In genomic region chr4:973431-974397, GRCh38 we compare ENCODE assay signal across 8 cellular contexts. TPM values are rescaled to one million over a fixed set of nuclear protein-coding genes. Genes with fewer than 3 reads are reported as not detected.
A peak's percentile ranks its signal among the peaks of the same experiment; 100 is the strongest.
DNase-seq lines count a peak whose midpoint lies in the region; ATAC-seq and TF ChIP-seq lines count a peak whose summit lies in the region.

DGKQ (minus strand) TSS chr4:973569; CDS start chr4:973482, 87 bp downstream.

- WGBS in SK-N-SH (ENCODE audit: low lambda C conversion rate), result 74% methylated on average over 6 of the region's 123 CpGs

- CTCF ChIA-PET in SK-N-SH (lab: Yijun Ruan, JAX), result no interaction called here

- H3K79me2 ChIP-seq in SK-N-SH (ENCODE audit: insufficient read depth), result peaks cover 18% of the 10 kb centered on the region; the same call in 1 of the 2 replicates

- peaks cover 0 to 19% (median 5%) of the 10 kb centered on the region in 11 experiments; a peak in 7 of 22 replicates for H3K36me3 ChIP-seq in BLaER1 treated with 17β-estradiol and CSF1 and Interleukin-3, amounts not matched to agents 10 nM and 100 nM
- no peaks in the 10 kb centered on the region for H3K36me3 ChIP-seq in SK-N-SH (replicated peaks in 1 of 2; ENCODE audit: control insufficient read depth in 1 of 2, insufficient read depth in 2 of 2, low read length in 1 of 2)

- peaks cover 28 to 54% (median 38%) of the 10 kb centered on the region in 10 experiments for H3K4me1 ChIP-seq in BLaER1 treated with 17β-estradiol and CSF1 and Interleukin-3, amounts not matched to agents 10 nM and 100 nM
- peaks cover 7 to 18% of the 10 kb centered on the region in 2 experiments; a peak in 1 of 4 replicates for H3K4me1 ChIP-seq in SK-N-SH (ENCODE audit: control insufficient read depth in 1 of 2, insufficient read depth in 2 of 2, low read depth in 1 of 2, low read length in 1 of 2)

- H3K27ac ChIP-seq in BLaER1 treated with 17β-estradiol and CSF1 and Interleukin-3, amounts not matched to agents 10 nM and 100 nM, result peak within 1 kb of the TSS; percentile 54 to 83 (median 76)
- H3K27ac ChIP-seq in SK-N-SH (ENCODE audit: low read depth in 2 of 2, low read length in 1 of 2), result no peak within 1 kb of the TSS; a peak in 1 of 4 replicates
- peak within 1 kb of the TSS; percentile 49 for H3K27ac ChIP-seq in substantia nigra (ENCODE audit: low read depth, low read length, poor library complexity, severe bottlenecking)

- TF ChIP-seq CTCF in SK-N-SH (IDR thresholded peaks at IDR 0.05), result no peak

- POLR2A ChIA-PET in SK-N-SH (lab: Yijun Ruan, JAX), result no interaction called here

- H3K9me2 ChIP-seq in SK-N-SH, result no peaks in the 10 kb centered on the region

- peak within 1 kb of the TSS; percentile 65; the same call in 1 of the 2 replicates for H2AFZ ChIP-seq in SK-N-SH (ENCODE audit: low read depth)

- peak; percentile 19 for DNase-seq in HS-5 (ENCODE audit: low read depth)
- peak; percentile 100 for DNase-seq in SK-N-SH
- DNase-seq in activated naive CD4-positive, alpha-beta T cell treated with Interleukin-2 at 50 U/mL for 16 hours, result peak; percentile 87
- DNase-seq in globus pallidus (ENCODE audit: low spot score), result peak; percentile 87
- peak; percentile 87 for DNase-seq in occipital lobe (lab: John Stamatoyannopoulos, UW)
- DNase-seq in substantia nigra (lab: John Stamatoyannopoulos, UW), result peak; percentile 36 to 95 (median 83)

- H4K20me1 ChIP-seq in BLaER1 treated with 17β-estradiol and CSF1 and Interleukin-3, amounts not matched to agents 10 nM and 100 nM, result peaks cover 25 to 43% (median 40%) of the 10 kb centered on the region in 11 experiments
- H4K20me1 ChIP-seq in SK-N-SH (ENCODE audit: insufficient read depth), result peaks cover 18% of the 10 kb centered on the region

- H3K4me3 ChIP-seq in BLaER1 treated with 17β-estradiol and CSF1 and Interleukin-3, amounts not matched to agents 10 nM and 100 nM, result peak within 1 kb of the TSS; percentile 79 to 99 (median 94)
- peak within 1 kb of the TSS; percentile 80 to 85 for H3K4me3 ChIP-seq in SK-N-SH (ENCODE audit: low read depth in 2 of 2, low read length in 1 of 2)

- H3F3A ChIP-seq in SK-N-SH (replicated peaks; ENCODE audit: insufficient read depth), result no peaks in the 10 kb centered on the region

- peak within 1 kb of the TSS; percentile 92 to 100 (median 100) for H3K4me2 ChIP-seq in BLaER1 treated with 17β-estradiol and CSF1 and Interleukin-3, amounts not matched to agents 10 nM and 100 nM
- H3K4me2 ChIP-seq in SK-N-SH, result peak within 1 kb of the TSS; percentile 99

- peak within 1 kb of the TSS; percentile 80 to 93 (median 88) for H3K9ac ChIP-seq in BLaER1 treated with 17β-estradiol and CSF1 and Interleukin-3, amounts not matched to agents 10 nM and 100 nM
- H3K9ac ChIP-seq in SK-N-SH, result peak within 1 kb of the TSS; percentile 61; the same call in 1 of the 2 replicates

- peaks cover 6 to 17% (median 15%) of the 10 kb centered on the region in 11 experiments; a peak in 20 of 22 replicates for H3K9me3 ChIP-seq in BLaER1 treated with 17β-estradiol and CSF1 and Interleukin-3, amounts not matched to agents 10 nM and 100 nM (replicated peaks in 1 of 11)
- no peaks in the 10 kb centered on the region for H3K9me3 ChIP-seq in SK-N-SH

- no peaks in the 10 kb centered on the region for H3K27me3 ChIP-seq in BLaER1 treated with 17β-estradiol and CSF1 and Interleukin-3, amounts not matched to agents 10 nM and 100 nM
- H3K27me3 ChIP-seq in SK-N-SH (ENCODE audit: insufficient read depth), result no peaks in the 10 kb centered on the region

- TF ChIP-seq RAD21 in SK-N-SH (IDR thresholded peaks at IDR 0.05; ENCODE audit: low read length), result no peak

- no peak for TF ChIP-seq EP300 in SK-N-SH (IDR thresholded peaks at IDR 0.05; ENCODE audit: borderline replicate concordance in 1 of 2, low read depth in 1 of 2, low read length in 1 of 2)

- ATAC-seq in GM19452 (IDR thresholded peaks at IDR 0.05; ENCODE audit: unreplicated experiment), result peak; percentile 70

TF ChIP-seq in SK-N-SH, 30 proteins besides CTCF, POLR2A, EP300 and RAD21:
- peak; percentile 72 for TF ChIP-seq MXI1 (IDR thresholded peaks at IDR 0.05; ENCODE audit: low read depth, low read length)
- no peak for TF ChIP-seq FOXJ3 (CRISPR knock-in tag; IDR thresholded peaks at IDR 0.05)
- TF ChIP-seq CHD2 (IDR thresholded peaks at IDR 0.05; ENCODE audit: low read length, partially characterized antibody), result no peak
- no peak for TF ChIP-seq JUND (IDR thresholded peaks at IDR 0.05)
- TF ChIP-seq ELF1 (IDR thresholded peaks at IDR 0.05), result no peak
- TF ChIP-seq MAX (IDR thresholded peaks at IDR 0.05; ENCODE audit: low read depth), result peak; percentile 49; the same call in 1 of the 2 replicates
- TF ChIP-seq SIN3A (IDR thresholded peaks at IDR 0.05; ENCODE audit: borderline replicate concordance, low read depth, low read length), result no peak
- TF ChIP-seq YY1 (IDR thresholded peaks at IDR 0.05; ENCODE audit: low read depth), result no peak
- no peak for TF ChIP-seq MEF2A (IDR thresholded peaks at IDR 0.05; ENCODE audit: borderline replicate concordance, low read depth)
- no peak for TF ChIP-seq TAF1 (IDR thresholded peaks at IDR 0.05; ENCODE audit: borderline replicate concordance, low read depth, low read length)
- TF ChIP-seq POLR2AphosphoS5 (IDR thresholded peaks at IDR 0.05; ENCODE audit: low read depth, low read length), result peak; percentile 62
- TF ChIP-seq NRF1 (IDR thresholded peaks at IDR 0.05; ENCODE audit: low read depth, low read length), result peak; percentile 76
- no peak for TF ChIP-seq NFIC (IDR thresholded peaks at IDR 0.05; ENCODE audit: borderline replicate concordance)
- TF ChIP-seq RFX5 (IDR thresholded peaks at IDR 0.05; ENCODE audit: low read length), result no peak

RNA-seq across cellular contexts. Expression of gene DGKQ, which starts in this region (rescaled TPM):
- 10.9 and 11.5 TPM in 2 replicates for polyA plus RNA-seq in SK-N-SH (2012; rRNA removed)
- 3.3 and 6.8 TPM in 2 replicates for polyA plus RNA-seq in SK-N-SH (2012; cell fraction: cytosol; rRNA removed)
- polyA plus RNA-seq in SK-N-SH (2012; cell fraction: nucleus; rRNA removed), result 50.0 and 64.3 TPM in 2 replicates
- 6.7 TPM for total RNA-seq in occipital lobe

Comparison
In these comparisons a context has a peak if more than half of its experiments do, and no peak if none do; other contexts are left out.
1. H3K27ac ChIP-seq: peak in BLaER1 treated with 17β-estradiol and CSF1 and Interleukin-3, amounts not matched to agents 10 nM and 100 nM (11 of 11) and substantia nigra (single experiment); none in SK-N-SH (0 of 2).
2. DNase-seq: peak in every context shown above with its lines; median percentile 100 in SK-N-SH; 87 in activated naive CD4-positive, alpha-beta T cell treated with Interleukin-2 at 50 U/mL for 16 hours; 87 in globus pallidus; 87 in occipital lobe; 83 in substantia nigra; 19 in HS-5.